In genomic region chr2:171433763-171434670, GRCh38 we compare ENCODE assay signal across 8 cellular contexts. TPM values are rescaled to one million over a fixed set of nuclear protein-coding genes. Genes with fewer than 3 reads are reported as not detected.
DNase-seq lines count a peak whose midpoint lies in the region; ATAC-seq and TF ChIP-seq lines count a peak whose summit lies in the region.

TSS of gene DCAF17 (plus strand) at chr2:171434226. CDS start at chr2:171434578, 352 bp downstream.
TSS of gene METTL8 (minus strand) at chr2:171433990. CDS start at chr2:171392185, 41,805 bp downstream.

- peaks cover 36% of the 10 kb centered on the region for H3K4me1 Mint-ChIP-seq in T-helper 17 cell

- ATAC-seq in HG02884 (IDR thresholded peaks at IDR 0.05; ENCODE audit: unreplicated experiment) (peak; percentile 89), T-helper 17 cell (peak; percentile 92)

- H3K36me3 Mint-ChIP-seq in T-helper 17 cell (ENCODE audit: low read depth) = peaks cover 5% of the 10 kb centered on the region

- H3K4me3 Mint-ChIP-seq in T-helper 17 cell = peak within 1 kb of the TSS; percentile 94

- peaks cover 0 to 10% of the 10 kb centered on the region in 2 donors for H3K4me1 ChIP-seq in right atrium auricular region
- no peaks in the 10 kb centered on the region for H3K4me1 ChIP-seq in uterus

- peak; percentile 82 for TF ChIP-seq POLR2A in GM15510 (IDR thresholded peaks at IDR 0.05; ENCODE audit: borderline replicate concordance, extremely low read depth, insufficient read length)
- TF ChIP-seq POLR2A in uterus (IDR thresholded peaks at IDR 0.05) = peak; percentile 60 to 76

- H3K27ac ChIP-seq in angular gyrus (ENCODE audit: low read depth, low read length) (peak within 1 kb of the TSS; percentile 88), right atrium auricular region (peak within 1 kb of the TSS; percentile 95 to 96), uterus (peak within 1 kb of the TSS; percentile 88 to 96)

- no peaks in the 10 kb centered on the region for H3K27me3 Mint-ChIP-seq in T-helper 17 cell

- H3K36me3 ChIP-seq in right atrium auricular region (peaks cover 7% of the 10 kb centered on the region), uterus (no peaks in the 10 kb centered on the region)

- H3K27ac Mint-ChIP-seq in T-helper 17 cell = peak within 1 kb of the TSS; percentile 90

- intact Hi-C loops in uterus (cut with DNase I; ENCODE audit: low total_unique reads) = loop anchor here (10.0 kb wide), 1 partner anchor 91 kb away; the partner anchor contains the start of gene CYBRD1

- peak within 1 kb of the TSS; percentile 68 to 79 for H3K4me3 ChIP-seq in right atrium auricular region
- H3K4me3 ChIP-seq in uterus = peak within 1 kb of the TSS; percentile 48 to 78

- H3K9me3 ChIP-seq in T-helper 17 cell (ENCODE audit: control insufficient read depth, low read length, poor library complexity, severe bottlenecking) (no peaks in the 10 kb centered on the region), right atrium auricular region (no peaks in the 10 kb centered on the region), uterus (no peaks in the 10 kb centered on the region)

- no peaks in the 10 kb centered on the region for H3K27me3 ChIP-seq in right atrium auricular region
- no peaks in the 10 kb centered on the region for H3K27me3 ChIP-seq in uterus

- TF ChIP-seq CTCF in right atrium auricular region (IDR thresholded peaks at IDR 0.05) = peak in 1 of 2 donors; percentile 61
- peak; percentile 22 to 44 (median 32) for TF ChIP-seq CTCF in uterus (IDR thresholded peaks at IDR 0.05)

- DNase-seq in NCI-H1694 treated with DMSO at 0.1 percent for 48 hours (lab: John Stamatoyannopoulos, UW) (peak; percentile 94), T-helper 17 cell (peak; percentile 89 to 92 (median 91)), right atrium auricular region (ENCODE audit: low spot score) (peak; percentile 92), pulmonary artery endothelial cell (ENCODE audit: low read depth, low spot score) (peak; percentile 84), uterus (peak; percentile 94 to 95)

RNA-seq across cellular contexts. Expression of gene DCAF17, which starts in this region (rescaled TPM):
- total RNA-seq in T-helper 17 cell (10 to 100 TPM; 17.3 to 17.5 TPM), right atrium auricular region (1 to 10 TPM; 5.8 to 7.3 TPM), pulmonary artery endothelial cell (15.6 and 18.5 TPM in 2 replicates), uterus (10 to 100 TPM; 14.6 to 50.8 (median 23.8) TPM)

RNA-seq across cellular contexts. Expression of gene METTL8, which starts in this region (rescaled TPM):
- 10 to 100 TPM; 18.5 to 23.3 TPM for total RNA-seq in T-helper 17 cell
- total RNA-seq in right atrium auricular region = 10 to 100 TPM in 1 of 2 donors, 1 to 10 TPM in 1; 7.6 to 16.3 TPM
- 12.7 and 21.2 TPM in 2 replicates for total RNA-seq in pulmonary artery endothelial cell
- 10 to 100 TPM in 3 of 4 donors, 1 to 10 TPM in 1; 6.9 to 33.0 (median 17.7) TPM for total RNA-seq in uterus

Comparison
In these comparisons a context has a peak if more than half of its experiments do, and no peak if none do; other contexts are left out.
1. Peak in every context shown above with its lines: DNase-seq, ATAC-seq, H3K4me3 ChIP-seq and H3K27ac ChIP-seq.